ENCODE assay signal across 18 cellular contexts in the genomic region with DNA sequence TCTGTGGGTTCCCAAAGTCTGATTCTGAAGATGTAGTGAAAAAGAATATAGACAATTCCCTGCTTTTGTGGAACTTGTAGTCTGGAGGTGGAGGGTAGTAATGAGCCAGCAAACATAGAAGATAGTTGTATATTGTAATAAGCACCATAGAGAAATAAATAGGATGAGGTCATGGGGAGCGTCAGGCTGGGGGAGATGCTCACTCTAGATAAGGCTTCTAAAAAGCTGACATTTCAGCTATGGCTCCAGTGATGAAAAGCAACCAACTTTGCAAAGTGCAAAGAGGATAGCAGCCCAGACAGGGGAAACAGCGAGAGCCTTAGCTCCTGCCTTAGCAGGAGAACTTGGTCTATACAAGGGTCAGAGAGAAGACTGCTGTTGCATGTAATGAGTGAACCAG.
DNase-seq lines count a peak whose midpoint lies in the region; ATAC-seq and TF ChIP-seq lines count a peak whose summit lies in the region.
"Had no signal": no experiment of that assay in that cellular context is flagged by ENCODE, and none has a peak within 500 bp of the region (broad histone marks: within the 10 kb centered on the region; RNA-seq: fewer than 3 reads in every experiment).

No MANE protein-coding gene starts in this region.

- peak overlapping the region; percentile 77 for H3K27ac Mint-ChIP-seq in mesothelial cell of epicardium
- no peak overlapping the region for H3K27ac Mint-ChIP-seq in natural killer cell
- H3K27ac Mint-ChIP-seq: CD14-positive monocyte; CD4-positive, alpha-beta T cell had no signal

- TF ChIP-seq POLR2A in IMR-90 (IDR thresholded peaks at IDR 0.05; ENCODE audit: low read depth, low read length), result no peak
- TF ChIP-seq POLR2A in tibial nerve (IDR thresholded peaks at IDR 0.05), result no peak

- H4K20me1 ChIP-seq in SK-N-SH (ENCODE audit: insufficient read depth), result no peaks in the 10 kb centered on the region
- H4K20me1 ChIP-seq in IMR-90 (ENCODE audit: insufficient read depth, low read length), result no peaks in the 10 kb centered on the region
- H4K20me1 ChIP-seq: BLaER1 treated with 17β-estradiol and CSF1 and Interleukin-3, amounts not matched to agents 10 nM and 100 nM had no signal

- no peak for DNase-seq in SK-N-SH
- DNase-seq in IMR-90, result peak; percentile 44
- DNase-seq in mesothelial cell of epicardium (ENCODE audit: low spot score in 2 of 2, unreplicated experiment in 2 of 2), result no peak
- no peak for DNase-seq in T-helper 2 cell
- no peak for DNase-seq in natural killer cell
- DNase-seq in SHP77 (lab: John Stamatoyannopoulos, UW), result no peak
- no peak for DNase-seq in tibial nerve (ENCODE audit: low spot score in 2 of 2)
- DNase-seq: BE2C; CD4-positive, alpha-beta T cell; CD8-positive, alpha-beta memory T cell; DMS 273 treated with DMSO at 0.1 percent for 48 hours; DMS79; GOT3 had no signal

- peak overlapping the region; percentile 78 for H3K4ac ChIP-seq in IMR-90 (ENCODE audit: low read depth, low read length)

- TF ChIP-seq RAD21 in SK-N-SH (IDR thresholded peaks at IDR 0.05; ENCODE audit: low read length) (no peak), IMR-90 (IDR thresholded peaks at IDR 0.05; ENCODE audit: low read length) (no peak)

- peak overlapping the region; percentile 94 for H2BK20ac ChIP-seq in IMR-90 (ENCODE audit: low read depth, low read length)

- peaks cover 8% of the 10 kb centered on the region for H3F3A ChIP-seq in SK-N-SH (replicated peaks; ENCODE audit: insufficient read depth)

- no peaks in the 10 kb centered on the region for H3K79me2 ChIP-seq in SK-N-SH (ENCODE audit: insufficient read depth)

- no peak for TF ChIP-seq CTCF in SK-N-SH (IDR thresholded peaks at IDR 0.05)
- no peak for TF ChIP-seq CTCF in IMR-90 (conservative IDR thresholded peaks at IDR 0.05; ENCODE audit: low read depth, low read length)
- TF ChIP-seq CTCF in mesothelial cell of epicardium (IDR thresholded peaks at IDR 0.05; ENCODE audit: unreplicated experiment), result no peak
- no peak for TF ChIP-seq CTCF in natural killer cell (IDR thresholded peaks at IDR 0.05)
- no peak for TF ChIP-seq CTCF in tibial nerve (IDR thresholded peaks at IDR 0.05)

- TF ChIP-seq EP300 in SK-N-SH (IDR thresholded peaks at IDR 0.05; ENCODE audit: borderline replicate concordance in 1 of 2, low read depth in 1 of 2, low read length in 1 of 2) (no peak), tibial nerve (IDR thresholded peaks at IDR 0.05) (no peak)

- H2BK15ac ChIP-seq in IMR-90 (ENCODE audit: low read depth, low read length), result peak overlapping the region; percentile 63; the same call in 2 of the 3 replicates

- H3K4me1 ChIP-seq in SK-N-SH (ENCODE audit: control insufficient read depth in 1 of 2, insufficient read depth in 2 of 2, low read depth in 1 of 2, low read length in 1 of 2) (peaks cover 0 to 5% of the 10 kb centered on the region in 2 experiments; a peak in 1 of 4 replicates), IMR-90 (ENCODE audit: control insufficient read depth, insufficient read depth, low read length) (peaks cover 25% of the 10 kb centered on the region), tibial nerve (peaks cover 0 to 10% (median 0%) of the 10 kb centered on the region in 4 donors)
- H3K4me1 ChIP-seq: BE2C; BLaER1 treated with 17β-estradiol and CSF1 and Interleukin-3, amounts not matched to agents 10 nM and 100 nM; HAP-1 had no signal

- H2AK5ac ChIP-seq in IMR-90 (ENCODE audit: low read depth, low read length), result peak overlapping the region; percentile 72; the same call in 1 of the 2 replicates

- peak overlapping the region; percentile 53 for H2BK5ac ChIP-seq in IMR-90 (ENCODE audit: low read depth, low read length, poor library complexity, severe bottlenecking)

- H4K5ac ChIP-seq in IMR-90 (ENCODE audit: low read depth, low read length), result peak overlapping the region; percentile 67

- POLR2A ChIA-PET in SK-N-SH (lab: Yijun Ruan, JAX), result no interaction called here
- POLR2A ChIA-PET in IMR-90 (lab: Charles Lee; ENCODE audit: unreplicated experiment), result no interaction called here

- H3K27me3 ChIP-seq in SK-N-SH (ENCODE audit: insufficient read depth) (no peaks in the 10 kb centered on the region), IMR-90 (ENCODE audit: control insufficient read depth, insufficient read depth, low read length) (no peaks in the 10 kb centered on the region), tibial nerve (no peaks in the 10 kb centered on the region)
- H3K27me3 ChIP-seq: BE2C; BLaER1 treated with 17β-estradiol and CSF1 and Interleukin-3, amounts not matched to agents 10 nM and 100 nM had no signal

- CTCF ChIA-PET in SK-N-SH (lab: Yijun Ruan, JAX), result no interaction called here
- CTCF ChIA-PET in IMR-90 (lab: Yijun Ruan, JAX), result interaction anchor here (1.0 kb wide), 1 partner anchor 15 kb away, joined by 3 read pairs; no protein-coding TSS in a partner anchor

- peak overlapping the region; percentile 38 to 44; a peak in 2 of 4 replicates for H4K8ac ChIP-seq in IMR-90 (ENCODE audit: low read depth in 2 of 2, low read length in 2 of 2)

- intact Hi-C loops in IMR-90 (cut with micrococcal nuclease), result loop anchor here (5.0 kb wide), 1 partner anchor 100 kb away; the partner anchor contains the start of gene RALGPS2
- intact Hi-C loops in natural killer cell (cut with micrococcal nuclease), result no loop called here

- H3K4me1 Mint-ChIP-seq in mesothelial cell of epicardium, result peaks cover 37% of the 10 kb centered on the region
- no peaks in the 10 kb centered on the region for H3K4me1 Mint-ChIP-seq in natural killer cell
- H3K4me1 Mint-ChIP-seq: CD8-positive, alpha-beta memory T cell had no signal

- H3K23ac ChIP-seq in IMR-90 (ENCODE audit: low read depth, low read length), result 0 out of 2 replicates have a peak overlapping the region, but pooled peaks have one; percentile 29

- H3K9me3 ChIP-seq in SK-N-SH, result no peaks in the 10 kb centered on the region
- H3K9me3 ChIP-seq in IMR-90 (ENCODE audit: control insufficient read depth, insufficient read depth, low read length), result no peaks in the 10 kb centered on the region
- no peaks in the 10 kb centered on the region for H3K9me3 ChIP-seq in tibial nerve
- H3K9me3 ChIP-seq: BE2C; BLaER1 treated with 17β-estradiol and CSF1 and Interleukin-3, amounts not matched to agents 10 nM and 100 nM; HAP-1 had no signal

- H3K4me2 ChIP-seq in SK-N-SH (no peak overlapping the region), IMR-90 (ENCODE audit: low read depth, low read length) (no peak overlapping the region)
- H3K4me2 ChIP-seq: BLaER1 treated with 17β-estradiol and CSF1 and Interleukin-3, amounts not matched to agents 10 nM and 100 nM had no signal

- H3K9ac ChIP-seq in SK-N-SH (no peak overlapping the region), IMR-90 (ENCODE audit: low read depth, low read length) (no peak overlapping the region)
- H3K9ac ChIP-seq: BLaER1 treated with 17β-estradiol and CSF1 and Interleukin-3, amounts not matched to agents 10 nM and 100 nM had no signal

- peak overlapping the region; percentile 48 for H2BK120ac ChIP-seq in IMR-90 (ENCODE audit: low read depth, low read length)

- ATAC-seq in SK-N-SH treated with all-trans-retinoic acid at 6 μM for 48 hours, result no peak
- ATAC-seq in IMR-90 (ENCODE audit: low read depth), result peak; percentile 30; the same call in 1 of the 2 replicates
- no peak for ATAC-seq in natural killer cell

- H3K4me3 Mint-ChIP-seq in mesothelial cell of epicardium (no peak overlapping the region), natural killer cell (no peak overlapping the region)
- H3K4me3 Mint-ChIP-seq: CD14-positive monocyte; CD4-positive, alpha-beta T cell; CD8-positive, alpha-beta memory T cell had no signal

- peak overlapping the region; percentile 57 for H3K14ac ChIP-seq in IMR-90 (replicated peaks; ENCODE audit: low read depth, low read length)

- no peak overlapping the region for H2AFZ ChIP-seq in SK-N-SH (ENCODE audit: low read depth)
- H2AFZ ChIP-seq in IMR-90 (replicated peaks; ENCODE audit: low read length, poor library complexity), result no peak overlapping the region

- 59% methylated on average over 2 of the region's 2 CpGs for WGBS in SK-N-SH (ENCODE audit: low lambda C conversion rate)
- WGBS in IMR-90 (ENCODE audit: extremely low coverage in 2 of 2, insufficient read length in 1 of 2), 2 experiments, result 50% methylated on average over 1 of the region's 2 CpGs; no CpG with 5 or more reads in 1 of the 2 experiments
- 71 to 77% methylated on average over 2 of the region's 2 CpGs for WGBS in tibial nerve, 2 donors

- H3K4me3 ChIP-seq in SK-N-SH (ENCODE audit: low read depth in 2 of 2, low read length in 1 of 2) (no peak overlapping the region), IMR-90 (ENCODE audit: insufficient read depth, low read depth, low read length) (no peak overlapping the region), tibial nerve (no peak overlapping the region)
- H3K4me3 ChIP-seq: BLaER1 treated with 17β-estradiol and CSF1 and Interleukin-3, amounts not matched to agents 10 nM and 100 nM; HAP-1 had no signal

- dilution Hi-C loops in IMR-90 (cut with HindIII; ENCODE audit: low sequenced_read_pairs, unreplicated experiment), result no loop called here

- H2AK9ac ChIP-seq in IMR-90 (replicated peaks; ENCODE audit: low read depth, low read length, poor library complexity), result no peak overlapping the region

- no peaks in the 10 kb centered on the region for H3K9me2 ChIP-seq in SK-N-SH

- H3K56ac ChIP-seq in IMR-90 (ENCODE audit: extremely low read depth, insufficient read depth, low read length), result no peak overlapping the region

- peak overlapping the region; percentile 66 for H4K91ac ChIP-seq in IMR-90 (ENCODE audit: insufficient read depth, low read depth, low read length)

- no peak overlapping the region for H3K27ac ChIP-seq in SK-N-SH (ENCODE audit: low read depth in 2 of 2, low read length in 1 of 2)
- H3K27ac ChIP-seq in IMR-90 (ENCODE audit: insufficient read depth, low read length), result peak overlapping the region; percentile 58; the same call in 1 of the 2 replicates
- H3K27ac ChIP-seq in tibial nerve, result no peak overlapping the region
- H3K27ac ChIP-seq: 22Rv1; BLaER1 treated with 17β-estradiol and CSF1 and Interleukin-3, amounts not matched to agents 10 nM and 100 nM had no signal

- no peaks in the 10 kb centered on the region for H3K9me3 Mint-ChIP-seq in mesothelial cell of epicardium
- no peaks in the 10 kb centered on the region for H3K9me3 Mint-ChIP-seq in natural killer cell
- H3K9me3 Mint-ChIP-seq: CD4-positive, alpha-beta T cell had no signal

- no TSS peak for BruUV-seq in IMR-90 (replicated peaks; lab: Mats Ljungman, UMichigan)

- H3K36me3 Mint-ChIP-seq in mesothelial cell of epicardium, result no peaks in the 10 kb centered on the region
- H3K36me3 Mint-ChIP-seq in natural killer cell, result no peaks in the 10 kb centered on the region
- H3K36me3 Mint-ChIP-seq: CD14-positive monocyte; CD8-positive, alpha-beta memory T cell had no signal

- peaks cover 9% of the 10 kb centered on the region for H3K9me1 ChIP-seq in IMR-90 (ENCODE audit: insufficient read depth, low read length)

- 0 out of 4 replicates have a peak, but pooled peaks cover 0 to 3% of the 10 kb centered on the region in 2 experiments for H3K79me1 ChIP-seq in IMR-90 (ENCODE audit: low read depth in 1 of 2, low read length in 2 of 2)

- H3K36me3 ChIP-seq in SK-N-SH (replicated peaks in 1 of 2; ENCODE audit: control insufficient read depth in 1 of 2, insufficient read depth in 2 of 2, low read length in 1 of 2), result no peaks in the 10 kb centered on the region
- H3K36me3 ChIP-seq in IMR-90 (ENCODE audit: control insufficient read depth, insufficient read depth, low read length), result no peaks in the 10 kb centered on the region
- H3K36me3 ChIP-seq in tibial nerve, result no peaks in the 10 kb centered on the region
- H3K36me3 ChIP-seq: BE2C; BLaER1 treated with 17β-estradiol and CSF1 and Interleukin-3, amounts not matched to agents 10 nM and 100 nM; HAP-1 had no signal

- in situ Hi-C loops in IMR-90 (cut with MboI; ENCODE audit: low sequenced_read_pairs), result no loop called here

- H3K27me3 Mint-ChIP-seq in mesothelial cell of epicardium (ENCODE audit: low read depth) (no peaks in the 10 kb centered on the region), natural killer cell (ENCODE audit: low read depth in 2 of 2) (no peaks in the 10 kb centered on the region)

- peak overlapping the region; percentile 95 for H3K18ac ChIP-seq in IMR-90 (ENCODE audit: low read depth, low read length)
